In the genomic region with DNA sequence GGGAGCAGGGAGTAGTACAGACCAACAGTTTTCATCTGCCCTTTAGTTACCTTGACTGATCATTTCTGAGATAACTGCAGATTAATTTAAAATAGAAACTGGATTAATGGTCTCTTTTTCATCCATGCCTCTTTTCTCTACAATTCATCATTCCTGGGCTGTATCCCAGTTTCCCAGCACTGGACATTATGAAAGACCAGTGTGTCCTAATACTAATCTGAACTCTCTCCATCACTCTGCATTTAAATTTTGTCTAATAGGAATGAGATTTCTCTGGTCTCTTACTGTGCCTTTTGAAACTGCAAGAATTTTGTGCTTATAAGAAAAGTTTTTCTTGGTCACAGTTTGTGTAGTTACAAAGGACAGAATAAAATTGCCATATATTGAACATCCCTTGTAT, we compare ENCODE assay signal across 19 cellular contexts.
"Had no signal": no experiment of that assay in that cellular context is flagged by ENCODE, and none has a peak within 500 bp of the region (broad histone marks: within the 10 kb centered on the region; RNA-seq: fewer than 3 reads in every experiment).

No MANE protein-coding gene starts in this region.

- H3K9me3 Mint-ChIP-seq: dendritic cell treated with granulocyte-macrophage colony-stimulating factor and Interleukin-4, amounts not matched to agents 40 ng/mL and 50 ng/mL, for 4 days; nephron; stimulated activated effector memory CD8-positive, alpha-beta T cell treated with anti-CD3 and anti-CD28 coated beads, Interleukin-12 subunit alpha, Interleukin-12 subunit beta, amount 100 ng/mL, for 72 hours had no signal

- H3K4me3 Mint-ChIP-seq: dendritic cell treated with granulocyte-macrophage colony-stimulating factor and Interleukin-4, amounts not matched to agents 40 ng/mL and 50 ng/mL, for 4 days; nephron; stimulated activated effector memory CD8-positive, alpha-beta T cell treated with anti-CD3 and anti-CD28 coated beads, Interleukin-12 subunit alpha, Interleukin-12 subunit beta, amount 100 ng/mL, for 72 hours had no signal

- H3K27ac Mint-ChIP-seq: dendritic cell treated with granulocyte-macrophage colony-stimulating factor and Interleukin-4, amounts not matched to agents 40 ng/mL and 50 ng/mL, for 4 days; stimulated activated effector memory CD8-positive, alpha-beta T cell treated with anti-CD3 and anti-CD28 coated beads, Interleukin-12 subunit alpha, Interleukin-12 subunit beta, amount 100 ng/mL, for 72 hours had no signal

- H3K9me3 ChIP-seq: gastrocnemius medialis, left ventricle myocardium inferior, psoas muscle, sigmoid colon, tibial nerve had no signal

- H3K36me3 Mint-ChIP-seq: stimulated activated effector memory CD8-positive, alpha-beta T cell treated with anti-CD3 and anti-CD28 coated beads, Interleukin-12 subunit alpha, Interleukin-12 subunit beta, amount 100 ng/mL, for 72 hours had no signal

- ATAC-seq: gastrocnemius medialis; stimulated activated effector memory CD8-positive, alpha-beta T cell treated with anti-CD3 and anti-CD28 coated beads, Interleukin-12 subunit alpha, Interleukin-12 subunit beta, amount 100 ng/mL, for 72 hours; stimulated activated naive CD8-positive, alpha-beta T cell treated with anti-CD3 and anti-CD28 coated beads, Interleukin-15, Interleukin-2, amounts not matched to agents 100 U/mL and 50 U/mL, for 24 hours had no signal

- H3K27me3 ChIP-seq: cardiac muscle cell, gastrocnemius medialis, sigmoid colon, tibial nerve had no signal

- H3K9ac ChIP-seq: parathyroid adenoma had no signal

- H3K4me3 ChIP-seq: cardiac muscle cell, gastrocnemius medialis, left ventricle myocardium inferior, lung, psoas muscle, sigmoid colon, tibial nerve had no signal

- DNase-seq: gastrocnemius medialis; glutamatergic neuron; left ventricle myocardium inferior; mesenchymal stem cell; midbrain; occipital lobe; psoas muscle; sigmoid colon; small intestine; stimulated activated CD4-positive, alpha-beta T cell treated with anti-CD3 and anti-CD28 coated beads, Interleukin-4, amount 100 ng/mL, for 1 hour; stimulated activated CD8-positive, alpha-beta memory T cell treated with anti-CD3 and anti-CD28 coated beads, Interleukin-4, amount 100 ng/mL, for 48 hours; stimulated activated naive CD8-positive, alpha-beta T cell treated with anti-CD3 and anti-CD28 coated beads, Interleukin-15, Interleukin-2, amounts not matched to agents 100 U/mL and 50 U/mL, for 24 hours had no signal

- H3K27ac ChIP-seq: gastrocnemius medialis, left ventricle myocardium inferior, parathyroid adenoma, psoas muscle had no signal

- H3K27me3 Mint-ChIP-seq: dendritic cell treated with granulocyte-macrophage colony-stimulating factor and Interleukin-4, amounts not matched to agents 40 ng/mL and 50 ng/mL, for 4 days had no signal

- H3K4me1 ChIP-seq: parathyroid adenoma had no signal
